In the genomic region with DNA sequence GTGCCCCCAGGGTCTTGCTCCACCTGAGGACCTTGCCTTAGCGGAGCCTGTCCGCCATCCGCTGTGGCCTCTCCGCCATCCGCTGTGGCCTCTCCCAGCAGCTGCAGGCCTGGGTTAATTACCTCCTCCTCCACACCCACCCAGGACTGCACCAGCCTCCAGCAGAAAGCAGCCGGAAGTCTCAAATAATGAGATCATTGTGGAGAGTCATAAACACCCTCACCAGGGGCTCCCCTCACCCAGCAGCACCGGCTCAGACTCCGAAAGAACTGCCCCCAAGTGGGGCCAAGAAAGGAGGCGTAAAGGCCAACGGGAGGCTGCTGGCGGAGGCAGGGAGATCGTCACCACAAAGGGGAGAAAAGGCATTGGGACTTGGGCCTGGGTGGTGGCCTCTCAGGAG, we compare ENCODE assay signal across 18 cellular contexts. TPM values are rescaled to one million over a fixed set of nuclear protein-coding genes. Genes with fewer than 3 reads are reported as not detected.
DNase-seq lines count a peak whose midpoint lies in the region; ATAC-seq and TF ChIP-seq lines count a peak whose summit lies in the region.
"Had no signal": no experiment of that assay in that cellular context is flagged by ENCODE, and none has a peak within 500 bp of the region (broad histone marks: within the 10 kb centered on the region; RNA-seq: fewer than 3 reads in every experiment).

No MANE protein-coding gene starts in this region.

- no peaks in the 10 kb centered on the region for H3K36me3 Mint-ChIP-seq in mesothelial cell of epicardium
- H3K36me3 Mint-ChIP-seq in endothelial cell (ENCODE audit: low read depth, unreplicated experiment), result no peaks in the 10 kb centered on the region
- H3K36me3 Mint-ChIP-seq: CD8-positive, alpha-beta memory T cell had no signal

- TF ChIP-seq CTCF in mesothelial cell of epicardium (IDR thresholded peaks at IDR 0.05; ENCODE audit: unreplicated experiment) (no peak), thyroid gland (IDR thresholded peaks at IDR 0.05) (no peak), endothelial cell (IDR thresholded peaks at IDR 0.05; ENCODE audit: unreplicated experiment) (no peak)

- peaks cover 38% of the 10 kb centered on the region for H3K36me3 ChIP-seq in BLaER1
- H3K36me3 ChIP-seq in SK-N-MC (ENCODE audit: insufficient read depth, low read length), result no peaks in the 10 kb centered on the region
- no peaks in the 10 kb centered on the region for H3K36me3 ChIP-seq in thyroid gland

- H3K27ac Mint-ChIP-seq in mesothelial cell of epicardium, result peak overlapping the region; percentile 79
- no peak overlapping the region for H3K27ac Mint-ChIP-seq in endothelial cell (ENCODE audit: unreplicated experiment)
- H3K27ac Mint-ChIP-seq: activated T-helper 17 cell treated with anti-CD3 and anti-CD28 coated beads, Interleukin-2, amount 50 U/mL, for 72 hours; CD8-positive, alpha-beta memory T cell had no signal

- H3K4me3 ChIP-seq in BLaER1, result no peak overlapping the region
- peak overlapping the region; percentile 59 for H3K4me3 ChIP-seq in SK-N-MC
- no peak overlapping the region for H3K4me3 ChIP-seq in thyroid gland (replicated peaks in 1 of 3)

- no peaks in the 10 kb centered on the region for H3K9me3 ChIP-seq in BLaER1
- H3K9me3 ChIP-seq in SK-N-MC (ENCODE audit: low read depth, low read length), result no peaks in the 10 kb centered on the region
- H3K9me3 ChIP-seq in thyroid gland, result no peaks in the 10 kb centered on the region

- H3K9ac ChIP-seq in BLaER1, result no peak overlapping the region
- no peak overlapping the region for H3K9ac ChIP-seq in SK-N-MC (ENCODE audit: insufficient read length)

- no peaks in the 10 kb centered on the region; the same call in 1 of the 2 replicates for H4K20me1 ChIP-seq in BLaER1

- no peaks in the 10 kb centered on the region for H3K27me3 Mint-ChIP-seq in mesothelial cell of epicardium (ENCODE audit: low read depth)
- peaks cover 9% of the 10 kb centered on the region for H3K27me3 Mint-ChIP-seq in endothelial cell (ENCODE audit: unreplicated experiment)
- H3K27me3 Mint-ChIP-seq: activated T-helper 17 cell treated with anti-CD3 and anti-CD28 coated beads, Interleukin-2, amount 50 U/mL, for 72 hours; CD8-positive, alpha-beta memory T cell had no signal

- intact Hi-C loops in thyroid gland (cut with DNase I), result no loop called here

- H3K4me3 Mint-ChIP-seq in mesothelial cell of epicardium (no peak overlapping the region), endothelial cell (ENCODE audit: unreplicated experiment) (no peak overlapping the region)
- H3K4me3 Mint-ChIP-seq: activated T-helper 17 cell treated with anti-CD3 and anti-CD28 coated beads, Interleukin-2, amount 50 U/mL, for 72 hours; CD8-positive, alpha-beta memory T cell had no signal

- peaks cover 74% of the 10 kb centered on the region for H3K4me1 Mint-ChIP-seq in mesothelial cell of epicardium
- H3K4me1 Mint-ChIP-seq in endothelial cell (ENCODE audit: unreplicated experiment), result no peaks in the 10 kb centered on the region
- H3K4me1 Mint-ChIP-seq: activated T-helper 17 cell treated with anti-CD3 and anti-CD28 coated beads, Interleukin-2, amount 50 U/mL, for 72 hours; CD8-positive, alpha-beta memory T cell had no signal

- WGBS in thyroid gland, 2 donors, result 87 to 89% methylated on average over 9 to 12 of the region's 12 CpGs

- no peak for ATAC-seq in GM19452 (IDR thresholded peaks at IDR 0.05; ENCODE audit: unreplicated experiment)
- ATAC-seq: activated T-helper 17 cell treated with anti-CD3 and anti-CD28 coated beads, Interleukin-2, amount 50 U/mL, for 72 hours had no signal

- TF ChIP-seq POLR2A in thyroid gland (IDR thresholded peaks at IDR 0.05), result no peak

- H3K4me2 ChIP-seq in BLaER1, result no peak overlapping the region

- no peaks in the 10 kb centered on the region for H3K9me3 Mint-ChIP-seq in mesothelial cell of epicardium
- no peaks in the 10 kb centered on the region for H3K9me3 Mint-ChIP-seq in endothelial cell (ENCODE audit: unreplicated experiment)
- H3K9me3 Mint-ChIP-seq: activated T-helper 17 cell treated with anti-CD3 and anti-CD28 coated beads, Interleukin-2, amount 50 U/mL, for 72 hours; CD8-positive, alpha-beta memory T cell had no signal

- H3K27ac ChIP-seq in BLaER1, result 0 out of 2 replicates have a peak overlapping the region, but pooled peaks have one; percentile 26
- H3K27ac ChIP-seq in SK-N-MC, result peak overlapping the region; percentile 86
- no peak overlapping the region for H3K27ac ChIP-seq in thyroid gland

- H3K4me1 ChIP-seq in BLaER1, result peaks cover 68% of the 10 kb centered on the region
- no peaks in the 10 kb centered on the region for H3K4me1 ChIP-seq in thyroid gland

- H3K27me3 ChIP-seq in BLaER1, result no peaks in the 10 kb centered on the region
- H3K27me3 ChIP-seq in thyroid gland, result no peaks in the 10 kb centered on the region

- peak; percentile 56 for DNase-seq in NCI-H1417 treated with DMSO at 0.1 percent for 48 hours (lab: John Stamatoyannopoulos, UW)
- no peak for DNase-seq in SK-N-MC (ENCODE audit: low read depth, low spot score)
- no peak for DNase-seq in mesothelial cell of epicardium (ENCODE audit: low spot score in 2 of 2, unreplicated experiment in 2 of 2)
- no peak for DNase-seq in thyroid gland
- no peak for DNase-seq in DMS53 (lab: John Stamatoyannopoulos, UW)
- no peak for DNase-seq in endothelial cell (ENCODE audit: low spot score)
- DNase-seq: activated CD4-positive, CD25-positive, alpha-beta regulatory T cell; caudate nucleus; CD8-positive, alpha-beta memory T cell; GDM1; stimulated activated CD4-positive, alpha-beta T cell treated with anti-CD3 and anti-CD28 coated beads, Interleukin-4, amount 100 ng/mL, for 24 hours; substantia nigra had no signal

RNA-seq across cellular contexts. Expression of gene GPR153, which starts 10.7 kb away (rescaled TPM):
- total RNA-seq in mesothelial cell of epicardium, result 24.6 to 27.5 TPM (median 25.0 TPM) in 3 replicates
- total RNA-seq in thyroid gland, result 1 to 10 TPM in 3 of 4 donors, under 1 TPM in 1; 0.78 to 3.2 (median 1.5) TPM
- total RNA-seq in endothelial cell (ENCODE audit: unreplicated experiment), result 3.0 TPM

RNA-seq across cellular contexts. Expression of gene HES3, which starts 27.6 kb away (rescaled TPM):
- total RNA-seq in mesothelial cell of epicardium, result not detected in 3 replicates
- not detected for total RNA-seq in thyroid gland
- total RNA-seq in endothelial cell (ENCODE audit: unreplicated experiment), result not detected
- total RNA-seq: activated T-helper 17 cell treated with anti-CD3 and anti-CD28 coated beads, Interleukin-2, amount 50 U/mL, for 72 hours; CD8-positive, alpha-beta memory T cell; mucosa of gallbladder; osteocyte; T-helper 2 cell treated with Interferon-gamma antibody and Interleukin-4, amounts not matched to agents 100 ng/mL and 5 ng/mL, for 36 hours had no signal

RNA-seq across cellular contexts. Expression of gene ICMT, which starts 35.8 kb away (rescaled TPM):
- total RNA-seq in mesothelial cell of epicardium, result 35.1 to 39.8 TPM (median 39.3 TPM) in 3 replicates
- 10 to 100 TPM; 66.2 to 86.2 (median 78.1) TPM for total RNA-seq in thyroid gland
- total RNA-seq in endothelial cell (ENCODE audit: unreplicated experiment), result 52.2 TPM

Comparison
In these comparisons a context has a peak if more than half of its experiments do, and no peak if none do; other contexts are left out.
1. H3K27ac ChIP-seq: peak in BLaER1 (single experiment) and SK-N-MC (single experiment); none in thyroid gland (0 of 3).